Comparison of ENCODE assay signal across 18 cellular contexts in genomic region chr11:94178331-94178730, GRCh38. TPM values are rescaled to one million over a fixed set of nuclear protein-coding genes. Genes with fewer than 3 reads are reported as not detected.
DNase-seq lines count a peak whose midpoint lies in the region; ATAC-seq, FAIRE-seq and TF ChIP-seq lines count a peak whose summit lies in the region.
"Had no signal": no experiment of that assay in that cellular context is flagged by ENCODE, and none has a peak within 500 bp of the region (broad histone marks: within the 10 kb centered on the region; RNA-seq: fewer than 3 reads in every experiment).

No MANE protein-coding gene starts in this region.

- H3K27ac Mint-ChIP-seq in activated CD4-positive, alpha-beta T cell treated with anti-CD3 and anti-CD28 coated beads, Interleukin-2, amount 10 ng/mL, durations not matched to agents 24 days and 14 days = no peak overlapping the region
- no peak overlapping the region for H3K27ac Mint-ChIP-seq in activated CD8-positive, alpha-beta memory T cell treated with anti-CD3 and anti-CD28 coated beads, Interleukin-2, amount 10 ng/mL, durations not matched to agents 7 days and 5 days

- H3K4me1 ChIP-seq in hepatocyte (ENCODE audit: insufficient read depth) (peaks cover 27% of the 10 kb centered on the region), small intestine (ENCODE audit: control insufficient read depth in 2 of 2, insufficient read depth in 1 of 2, low read depth in 1 of 2, low read length in 1 of 2) (no peaks in the 10 kb centered on the region)
- H3K4me1 ChIP-seq: A549, HAP-1 had no signal

- H3K4me3 Mint-ChIP-seq in activated CD4-positive, alpha-beta T cell treated with anti-CD3 and anti-CD28 coated beads, Interleukin-2, amount 10 ng/mL, durations not matched to agents 24 days and 14 days = no peak overlapping the region
- no peak overlapping the region for H3K4me3 Mint-ChIP-seq in activated CD8-positive, alpha-beta memory T cell treated with anti-CD3 and anti-CD28 coated beads, Interleukin-2, amount 10 ng/mL, durations not matched to agents 7 days and 5 days
- H3K4me3 Mint-ChIP-seq: CD14-positive monocyte; CD4-positive, alpha-beta memory T cell had no signal

- no peaks in the 10 kb centered on the region for H3K36me3 ChIP-seq in hepatocyte (replicated peaks; ENCODE audit: insufficient read depth, low read depth)
- H3K36me3 ChIP-seq in small intestine (ENCODE audit: control insufficient read depth in 2 of 2, insufficient read depth in 2 of 2, low read length in 2 of 2) = peaks cover 3 to 4% of the 10 kb centered on the region in 2 donors
- H3K36me3 ChIP-seq: HAP-1 had no signal

- H4K20me1 ChIP-seq in hepatocyte (ENCODE audit: insufficient read depth, poor library complexity, severe bottlenecking) = no peaks in the 10 kb centered on the region

- no peak for TF ChIP-seq CTCF in hepatocyte (IDR thresholded peaks at IDR 0.05; ENCODE audit: poor library complexity)

- CTCF ChIA-PET in activated CD8-positive, alpha-beta memory T cell treated with anti-CD3 and anti-CD28 coated beads, Interleukin-2, amount 10 ng/mL, durations not matched to agents 7 days and 5 days (lab: Charles Lee) = no interaction called here

- H3K4me2 ChIP-seq in hepatocyte = no peak overlapping the region
- H3K4me2 ChIP-seq: A549, BLaER1 had no signal

- intact Hi-C loops in activated CD4-positive, alpha-beta T cell treated with anti-CD3 and anti-CD28 coated beads, Interleukin-2, amount 10 ng/mL, durations not matched to agents 24 days and 14 days (cut with micrococcal nuclease) = no loop called here

- ATAC-seq in HG03039 (IDR thresholded peaks at IDR 0.05; ENCODE audit: unreplicated experiment) = no peak
- no peak for ATAC-seq in activated CD8-positive, alpha-beta memory T cell treated with anti-CD3 and anti-CD28 coated beads, Interleukin-2, amount 10 ng/mL, durations not matched to agents 7 days and 5 days
- ATAC-seq: A549 had no signal

- no peaks in the 10 kb centered on the region for H3K9me3 Mint-ChIP-seq in activated CD4-positive, alpha-beta T cell treated with anti-CD3 and anti-CD28 coated beads, Interleukin-2, amount 10 ng/mL, durations not matched to agents 24 days and 14 days
- no peaks in the 10 kb centered on the region for H3K9me3 Mint-ChIP-seq in activated CD8-positive, alpha-beta memory T cell treated with anti-CD3 and anti-CD28 coated beads, Interleukin-2, amount 10 ng/mL, durations not matched to agents 7 days and 5 days (ENCODE audit: low read depth)

- no peaks in the 10 kb centered on the region for H3K4me1 Mint-ChIP-seq in activated CD4-positive, alpha-beta T cell treated with anti-CD3 and anti-CD28 coated beads, Interleukin-2, amount 10 ng/mL, durations not matched to agents 24 days and 14 days
- no peaks in the 10 kb centered on the region for H3K4me1 Mint-ChIP-seq in activated CD8-positive, alpha-beta memory T cell treated with anti-CD3 and anti-CD28 coated beads, Interleukin-2, amount 10 ng/mL, durations not matched to agents 7 days and 5 days
- H3K4me1 Mint-ChIP-seq: CD14-positive monocyte had no signal

- no peak for TF ChIP-seq POLR2A in erythroblast (IDR thresholded peaks at IDR 0.05; ENCODE audit: low read length)

- H3K27me3 ChIP-seq in hepatocyte (no peaks in the 10 kb centered on the region), small intestine (ENCODE audit: control insufficient read depth in 2 of 2, insufficient read depth in 2 of 2, low read length in 2 of 2) (no peaks in the 10 kb centered on the region)
- H3K27me3 ChIP-seq: BLaER1 had no signal

- DNase-seq in activated CD4-positive, alpha-beta T cell treated with anti-CD3 and anti-CD28 coated beads, Interleukin-2, amount 10 ng/mL, durations not matched to agents 24 days and 14 days = peak; percentile 27
- no peak for DNase-seq in activated CD4-positive, alpha-beta T cell treated with anti-CD3 and anti-CD28 coated beads, Interleukin-2, amount 50 U/mL, for 1 hour
- DNase-seq in hepatocyte (ENCODE audit: low spot score) (peak; percentile 68), small intestine (peak; percentile 75), erythroblast (lab: John Stamatoyannopoulos, UW) (no peak)
- DNase-seq in activated CD8-positive, alpha-beta memory T cell treated with anti-CD3 and anti-CD28 coated beads, Interleukin-2, amount 10 ng/mL, durations not matched to agents 7 days and 5 days = no peak
- DNase-seq: AML-193; Calu3; CD4-positive, alpha-beta memory T cell; DMS79 treated with DMSO at 0.1 percent for 48 hours; GF-D8; GM23248 had no signal

- no peaks in the 10 kb centered on the region for H3K9me2 ChIP-seq in hepatocyte (replicated peaks; ENCODE audit: insufficient read depth)

- WGBS in hepatocyte (ENCODE audit: low lambda C conversion rate, missing lambda C conversion rate) = 81% methylated on average over 11 of the region's 11 CpGs
- WGBS in small intestine, 3 donors = 40 to 71% (median 58%) methylated on average over 11 of the region's 11 CpGs

- no peak for FAIRE-seq in small intestine (lab: Jason Lieb, UNC)
- FAIRE-seq: A549 had no signal

- no peaks in the 10 kb centered on the region for H3K27me3 Mint-ChIP-seq in activated CD4-positive, alpha-beta T cell treated with anti-CD3 and anti-CD28 coated beads, Interleukin-2, amount 10 ng/mL, durations not matched to agents 24 days and 14 days
- H3K27me3 Mint-ChIP-seq in activated CD8-positive, alpha-beta memory T cell treated with anti-CD3 and anti-CD28 coated beads, Interleukin-2, amount 10 ng/mL, durations not matched to agents 7 days and 5 days = no peaks in the 10 kb centered on the region
- H3K27me3 Mint-ChIP-seq: CD4-positive, alpha-beta memory T cell had no signal

- H3K27ac ChIP-seq in hepatocyte (peak overlapping the region; percentile 60), small intestine (ENCODE audit: low read depth in 1 of 2, low read length in 1 of 2) (no peak overlapping the region)
- H3K27ac ChIP-seq: 22Rv1, A549, BLaER1, GM23248 had no signal

- H3K4me3 ChIP-seq in hepatocyte (no peak overlapping the region), small intestine (ENCODE audit: low read depth in 1 of 2, low read length in 2 of 2) (no peak overlapping the region)
- H3K4me3 ChIP-seq: A549, BLaER1, GM23248, HAP-1 had no signal

- H3K9me3 ChIP-seq in hepatocyte (ENCODE audit: low read depth) (no peaks in the 10 kb centered on the region), small intestine (ENCODE audit: control insufficient read depth, low read depth) (no peaks in the 10 kb centered on the region)
- H3K9me3 ChIP-seq: A549, BLaER1, HAP-1 had no signal

- H3K36me3 Mint-ChIP-seq in activated CD4-positive, alpha-beta T cell treated with anti-CD3 and anti-CD28 coated beads, Interleukin-2, amount 10 ng/mL, durations not matched to agents 24 days and 14 days (ENCODE audit: low read depth) = peaks cover 27% of the 10 kb centered on the region
- peaks cover 11% of the 10 kb centered on the region for H3K36me3 Mint-ChIP-seq in activated CD8-positive, alpha-beta memory T cell treated with anti-CD3 and anti-CD28 coated beads, Interleukin-2, amount 10 ng/mL, durations not matched to agents 7 days and 5 days

- no peak overlapping the region for H2AFZ ChIP-seq in hepatocyte
- H2AFZ ChIP-seq: GM23248 had no signal

- H3K79me2 ChIP-seq in hepatocyte = peaks cover 43% of the 10 kb centered on the region

RNA-seq across cellular contexts. Expression of gene PANX1, which starts 49.7 kb away (rescaled TPM):
- total RNA-seq in activated CD4-positive, alpha-beta T cell treated with anti-CD3 and anti-CD28 coated beads, Interleukin-2, amount 10 ng/mL, durations not matched to agents 24 days and 14 days = 19.7 and 20.5 TPM in 2 replicates
- total RNA-seq in hepatocyte = 53.0 and 58.1 TPM in 2 replicates
- polyA plus RNA-seq in hepatocyte (25.1 and 27.2 TPM in 2 replicates), small intestine (1 to 10 TPM; 2.4 to 6.1 (median 2.9) TPM)
- 10 to 100 TPM in 1 of 2 experiments, 1 to 10 TPM in 1; 9.4 to 13.0 TPM for total RNA-seq in activated CD8-positive, alpha-beta memory T cell treated with anti-CD3 and anti-CD28 coated beads, Interleukin-2, amount 10 ng/mL, durations not matched to agents 7 days and 5 days

Comparison
In these comparisons a context has a peak if more than half of its experiments do, and no peak if none do; other contexts are left out.
1. DNase-seq: peak in activated CD4-positive, alpha-beta T cell treated with anti-CD3 and anti-CD28 coated beads, Interleukin-2, amount 10 ng/mL, durations not matched to agents 24 days and 14 days (single experiment), hepatocyte (single experiment) and small intestine (single experiment); none in activated CD4-positive, alpha-beta T cell treated with anti-CD3 and anti-CD28 coated beads, Interleukin-2, amount 50 U/mL, for 1 hour (single experiment), activated CD8-positive, alpha-beta memory T cell treated with anti-CD3 and anti-CD28 coated beads, Interleukin-2, amount 10 ng/mL, durations not matched to agents 7 days and 5 days (single experiment) and erythroblast (0 of 2).